Comparison of ENCODE assay signal across 1 cellular context in genomic region chr21:41783476-41784150, GRCh38.
TF ChIP-seq lines count a peak whose summit lies in the region.

No MANE protein-coding gene starts in this region.

TF ChIP-seq in K562, 482 proteins besides CTCF, POLR2A, EP300 and RAD21 (continued from another document and continues in another):
- TF ChIP-seq E2F5 (CRISPR knock-in tag; IDR thresholded peaks at IDR 0.05) (no peak), SAFB (IDR thresholded peaks at IDR 0.05; ENCODE audit: borderline replicate concordance, low read depth, low read length) (no peak), MITF (IDR thresholded peaks at IDR 0.05) (no peak), ESRRA (IDR thresholded peaks at IDR 0.05; ENCODE audit: borderline replicate concordance, low read depth) (no peak), RBM39 (optimal IDR thresholded peaks at IDR 0.05; ENCODE audit: low read depth, low read length) (no peak), STAG1 (CRISPR knock-in tag; IDR thresholded peaks at IDR 0.05; ENCODE audit: borderline replicate concordance) (no peak), FOXA3 (CRISPR knock-in tag; conservative IDR thresholded peaks at IDR 0.05 in 1 of 2, IDR thresholded peaks at IDR 0.05 in 1 of 2) (no peak), ZNF830 (CRISPR knock-in tag; IDR thresholded peaks at IDR 0.05) (no peak), HNRNPK (IDR thresholded peaks at IDR 0.05; ENCODE audit: low read depth, low read length, poor library complexity, severe bottlenecking) (no peak), DPF2 (IDR thresholded peaks at IDR 0.05) (no peak), ATF4 (CRISPR knock-in tag; IDR thresholded peaks at IDR 0.05) (no peak), ZNF316 (IDR thresholded peaks at IDR 0.05) (no peak), SFPQ (IDR thresholded peaks at IDR 0.05; ENCODE audit: low read depth, low read length) (no peak), TSHZ1 (CRISPR knock-in tag; IDR thresholded peaks at IDR 0.05) (no peak), ZBTB12 (CRISPR knock-in tag; IDR thresholded peaks at IDR 0.05) (no peak), NFXL1 (CRISPR knock-in tag; IDR thresholded peaks at IDR 0.05) (no peak), CEBPZ (IDR thresholded peaks at IDR 0.05; ENCODE audit: borderline replicate concordance, low read depth, low read length) (no peak), CREB3L1 (IDR thresholded peaks at IDR 0.05; ENCODE audit: borderline replicate concordance, low read depth) (no peak), HNRNPL (IDR thresholded peaks at IDR 0.05; ENCODE audit: low read depth, low read length) (no peak), RREB1 (CRISPR knock-in tag; IDR thresholded peaks at IDR 0.05) (no peak), ZBTB8A (IDR thresholded peaks at IDR 0.05; ENCODE audit: partially characterized antibody) (no peak), ZBTB7A (IDR thresholded peaks at IDR 0.05; ENCODE audit: borderline replicate concordance, control insufficient read depth, low read depth, low read length) (no peak), ZBTB34 (CRISPR knock-in tag; IDR thresholded peaks at IDR 0.05) (no peak), ELK3 (CRISPR knock-in tag; IDR thresholded peaks at IDR 0.05) (no peak), ZNF184 (CRISPR knock-in tag; IDR thresholded peaks at IDR 0.05) (no peak), MEIS2 (IDR thresholded peaks at IDR 0.05; ENCODE audit: partially characterized antibody) (peak; percentile 97), NFIC (IDR thresholded peaks at IDR 0.05) (peak; percentile 84), TBL1XR1 (IDR thresholded peaks at IDR 0.05; ENCODE audit: low read length in 2 of 2) (no peak; a peak in 1 of 4 replicates), FOXK2 (conservative IDR thresholded peaks at IDR 0.05 in 1 of 2, IDR thresholded peaks at IDR 0.05 in 1 of 2; ENCODE audit: low read depth in 2 of 2) (peak; percentile 12 to 44; a peak in 1 of 4 replicates), GTF2E2 (tag; IDR thresholded peaks at IDR 0.05) (no peak), RHOXF2B (CRISPR knock-in tag; conservative IDR thresholded peaks at IDR 0.05) (no peak)
